In the genomic region with DNA sequence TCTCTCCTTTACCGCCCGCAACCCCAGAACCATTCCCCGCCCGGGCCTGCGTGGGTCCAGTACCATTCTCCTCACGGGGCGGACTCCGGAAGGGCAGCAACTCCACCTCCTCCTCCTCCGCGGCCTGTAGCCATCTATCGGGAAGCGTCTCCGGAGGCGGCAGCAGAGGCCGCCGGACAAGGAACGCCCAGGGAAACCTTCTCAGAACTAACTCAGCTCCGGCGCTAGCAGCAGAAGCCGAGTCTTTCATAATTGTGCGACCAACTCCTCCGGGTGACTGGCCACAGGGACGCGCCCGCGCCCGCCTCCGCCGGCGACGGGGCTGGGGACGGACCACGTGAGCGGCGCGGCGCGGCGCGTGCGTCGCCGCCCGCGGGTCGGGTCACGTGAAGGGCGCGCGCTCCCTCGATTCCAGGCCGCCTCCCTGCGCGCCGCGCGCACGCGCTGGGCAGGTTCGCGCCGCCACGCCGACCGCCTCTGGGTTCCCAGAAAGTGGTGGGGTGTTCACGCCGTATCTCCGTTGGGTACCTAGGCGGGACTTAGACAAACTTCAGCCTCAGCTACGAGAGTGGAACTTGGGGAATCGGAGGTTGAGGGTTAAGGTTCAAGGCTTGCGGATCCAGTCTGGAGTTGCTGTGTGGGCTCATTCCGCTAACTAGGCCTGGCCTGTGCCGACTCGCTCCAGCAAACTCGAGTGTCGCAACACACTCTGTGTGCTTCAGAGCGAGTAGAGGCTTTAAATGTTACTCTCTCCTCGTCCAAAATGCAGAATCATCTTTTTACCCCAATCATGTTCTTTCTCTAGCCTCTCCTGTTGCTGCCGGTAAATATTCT, we compare ENCODE assay signal across 8 cellular contexts. TPM values are rescaled to one million over a fixed set of nuclear protein-coding genes. Genes with fewer than 3 reads are reported as not detected.
DNase-seq lines count a peak whose midpoint lies in the region; ATAC-seq lines count a peak whose summit lies in the region.

A gene with protein sequence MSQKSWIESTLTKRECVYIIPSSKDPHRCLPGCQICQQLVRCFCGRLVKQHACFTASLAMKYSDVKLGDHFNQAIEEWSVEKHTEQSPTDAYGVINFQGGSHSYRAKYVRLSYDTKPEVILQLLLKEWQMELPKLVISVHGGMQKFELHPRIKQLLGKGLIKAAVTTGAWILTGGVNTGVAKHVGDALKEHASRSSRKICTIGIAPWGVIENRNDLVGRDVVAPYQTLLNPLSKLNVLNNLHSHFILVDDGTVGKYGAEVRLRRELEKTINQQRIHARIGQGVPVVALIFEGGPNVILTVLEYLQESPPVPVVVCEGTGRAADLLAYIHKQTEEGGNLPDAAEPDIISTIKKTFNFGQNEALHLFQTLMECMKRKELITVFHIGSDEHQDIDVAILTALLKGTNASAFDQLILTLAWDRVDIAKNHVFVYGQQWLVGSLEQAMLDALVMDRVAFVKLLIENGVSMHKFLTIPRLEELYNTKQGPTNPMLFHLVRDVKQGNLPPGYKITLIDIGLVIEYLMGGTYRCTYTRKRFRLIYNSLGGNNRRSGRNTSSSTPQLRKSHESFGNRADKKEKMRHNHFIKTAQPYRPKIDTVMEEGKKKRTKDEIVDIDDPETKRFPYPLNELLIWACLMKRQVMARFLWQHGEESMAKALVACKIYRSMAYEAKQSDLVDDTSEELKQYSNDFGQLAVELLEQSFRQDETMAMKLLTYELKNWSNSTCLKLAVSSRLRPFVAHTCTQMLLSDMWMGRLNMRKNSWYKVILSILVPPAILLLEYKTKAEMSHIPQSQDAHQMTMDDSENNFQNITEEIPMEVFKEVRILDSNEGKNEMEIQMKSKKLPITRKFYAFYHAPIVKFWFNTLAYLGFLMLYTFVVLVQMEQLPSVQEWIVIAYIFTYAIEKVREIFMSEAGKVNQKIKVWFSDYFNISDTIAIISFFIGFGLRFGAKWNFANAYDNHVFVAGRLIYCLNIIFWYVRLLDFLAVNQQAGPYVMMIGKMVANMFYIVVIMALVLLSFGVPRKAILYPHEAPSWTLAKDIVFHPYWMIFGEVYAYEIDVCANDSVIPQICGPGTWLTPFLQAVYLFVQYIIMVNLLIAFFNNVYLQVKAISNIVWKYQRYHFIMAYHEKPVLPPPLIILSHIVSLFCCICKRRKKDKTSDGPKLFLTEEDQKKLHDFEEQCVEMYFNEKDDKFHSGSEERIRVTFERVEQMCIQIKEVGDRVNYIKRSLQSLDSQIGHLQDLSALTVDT (N-terminal part only) (minus strand): TSS at position 330 of the 834 bp plus-strand sequence. CDS start 264 bp downstream, at position 66.

- CTCF ChIA-PET in naive thymus-derived CD4-positive, alpha-beta T cell (lab: Charles Lee): no interaction called here

- peak within 1 kb of the TSS; percentile 99 for H3K4me3 ChIP-seq in naive thymus-derived CD4-positive, alpha-beta T cell (ENCODE audit: low read length)

- peak; percentile 79 for ATAC-seq in GM21723 (IDR thresholded peaks at IDR 0.05; ENCODE audit: unreplicated experiment)
- peak; percentile 91 for ATAC-seq in naive thymus-derived CD4-positive, alpha-beta T cell
- ATAC-seq in stimulated activated naive B cell treated with anti-CD40 and anti-IgM and Interleukin-4, amounts not matched to agents 10 μg/mL and 1 μg/mL and 100 μg/mL, for 72 hours (replicated peaks): peak; percentile 88 to 90

- H3K4me1 Mint-ChIP-seq in activated T-helper 1 cell treated with anti-CD3 and anti-CD28 coated beads, Interleukin-12 subunit alpha, Interleukin-12 subunit beta, Interleukin-2, Interleukin-4 antibody, amounts not matched to agents 30 ng/mL and 10 ng/mL and 1 ng/mL, durations not matched to agents 14 hours and 24 hours and 36 hours (ENCODE audit: low read depth): peaks cover 47% of the 10 kb centered on the region
- H3K4me1 Mint-ChIP-seq in naive thymus-derived CD4-positive, alpha-beta T cell: peaks cover 42 to 62% (median 51%) of the 10 kb centered on the region in 7 donors
- peaks cover 20 to 54% of the 10 kb centered on the region in 2 donors for H3K4me1 Mint-ChIP-seq in stimulated activated naive B cell treated with anti-CD40 and anti-IgM and Interleukin-4, amounts not matched to agents 10 μg/mL and 1 μg/mL and 100 μg/mL, for 72 hours

- DNase-seq in DMS53 treated with DMSO at 0.1 percent for 48 hours (lab: John Stamatoyannopoulos, UW; ENCODE audit: unreplicated experiment) (peak; percentile 53), KG1 (lab: John Stamatoyannopoulos, UW) (peak; percentile 90), RPMI7951 (ENCODE audit: low read depth) (peak; percentile 89), fibroblast of gingiva (ENCODE audit: low read depth) (peak; percentile 88)
- DNase-seq in activated T-helper 1 cell treated with anti-CD3 and anti-CD28 coated beads, Interleukin-12 subunit alpha, Interleukin-12 subunit beta, Interleukin-2, Interleukin-4 antibody, amounts not matched to agents 30 ng/mL and 10 ng/mL and 1 ng/mL, durations not matched to agents 14 hours and 24 hours and 36 hours (ENCODE audit: low spot score): peak; percentile 86
- DNase-seq in naive thymus-derived CD4-positive, alpha-beta T cell: peak; percentile 83 to 93 (median 90)
- DNase-seq in stimulated activated naive B cell treated with anti-CD40 and anti-IgM and Interleukin-4, amounts not matched to agents 10 μg/mL and 1 μg/mL and 100 μg/mL, for 72 hours: peak; percentile 89

- peaks cover 16 to 26% of the 10 kb centered on the region in 2 donors for H3K4me1 ChIP-seq in naive thymus-derived CD4-positive, alpha-beta T cell (ENCODE audit: control insufficient read depth in 2 of 2, insufficient read depth in 2 of 2, low read length in 2 of 2)

- peaks cover 23% of the 10 kb centered on the region for H3K36me3 Mint-ChIP-seq in activated T-helper 1 cell treated with anti-CD3 and anti-CD28 coated beads, Interleukin-12 subunit alpha, Interleukin-12 subunit beta, Interleukin-2, Interleukin-4 antibody, amounts not matched to agents 30 ng/mL and 10 ng/mL and 1 ng/mL, durations not matched to agents 14 hours and 24 hours and 36 hours (ENCODE audit: low read depth)
- peaks cover 0 to 20% (median 6%) of the 10 kb centered on the region in 5 donors for H3K36me3 Mint-ChIP-seq in naive thymus-derived CD4-positive, alpha-beta T cell
- H3K36me3 Mint-ChIP-seq in stimulated activated naive B cell treated with anti-CD40 and anti-IgM and Interleukin-4, amounts not matched to agents 10 μg/mL and 1 μg/mL and 100 μg/mL, for 72 hours: peaks cover 31 to 36% of the 10 kb centered on the region in 2 donors

- peak within 1 kb of the TSS; percentile 93 for H3K27ac ChIP-seq in naive thymus-derived CD4-positive, alpha-beta T cell (ENCODE audit: low read depth, low read length)

- POLR2A ChIA-PET in naive thymus-derived CD4-positive, alpha-beta T cell (lab: Charles Lee): interaction anchor here (0.8 to 3.1 kb wide), 10 partner anchors 10 to 332 kb away, joined by 3 to 9 read pairs (median 4); a partner anchor contains a TSS

- no peaks in the 10 kb centered on the region for H3K27me3 ChIP-seq in naive thymus-derived CD4-positive, alpha-beta T cell (ENCODE audit: control insufficient read depth in 2 of 2, insufficient read depth in 2 of 2, low read length in 2 of 2)

- H3K27ac Mint-ChIP-seq in activated T-helper 1 cell treated with anti-CD3 and anti-CD28 coated beads, Interleukin-12 subunit alpha, Interleukin-12 subunit beta, Interleukin-2, Interleukin-4 antibody, amounts not matched to agents 30 ng/mL and 10 ng/mL and 1 ng/mL, durations not matched to agents 14 hours and 24 hours and 36 hours: peak within 1 kb of the TSS; percentile 98
- H3K27ac Mint-ChIP-seq in naive thymus-derived CD4-positive, alpha-beta T cell: peak within 1 kb of the TSS; percentile 91 to 99 (median 97)
- H3K27ac Mint-ChIP-seq in stimulated activated naive B cell treated with anti-CD40 and anti-IgM and Interleukin-4, amounts not matched to agents 10 μg/mL and 1 μg/mL and 100 μg/mL, for 72 hours: peak within 1 kb of the TSS; percentile 100

- no peaks in the 10 kb centered on the region for H3K9me3 Mint-ChIP-seq in activated T-helper 1 cell treated with anti-CD3 and anti-CD28 coated beads, Interleukin-12 subunit alpha, Interleukin-12 subunit beta, Interleukin-2, Interleukin-4 antibody, amounts not matched to agents 30 ng/mL and 10 ng/mL and 1 ng/mL, durations not matched to agents 14 hours and 24 hours and 36 hours
- H3K9me3 Mint-ChIP-seq in naive thymus-derived CD4-positive, alpha-beta T cell: peaks cover 0 to 4% (median 0%) of the 10 kb centered on the region in 11 donors
- H3K9me3 Mint-ChIP-seq in stimulated activated naive B cell treated with anti-CD40 and anti-IgM and Interleukin-4, amounts not matched to agents 10 μg/mL and 1 μg/mL and 100 μg/mL, for 72 hours: no peaks in the 10 kb centered on the region

- intact Hi-C loops in activated T-helper 1 cell treated with anti-CD3 and anti-CD28 coated beads, Interleukin-12 subunit alpha, Interleukin-12 subunit beta, Interleukin-2, Interleukin-4 antibody, amounts not matched to agents 30 ng/mL and 10 ng/mL and 1 ng/mL, durations not matched to agents 14 hours and 24 hours and 36 hours (cut with micrococcal nuclease): loop anchor here (1.0 to 5.0 kb wide), 8 partner anchors 11 to 1064 kb away; a partner anchor contains a TSS
- intact Hi-C loops in naive thymus-derived CD4-positive, alpha-beta T cell (cut with micrococcal nuclease): loop anchor here (1.0 to 10.0 kb wide), 12 partner anchors 11 to 1874 kb away; a partner anchor contains a TSS

- peaks cover 0 to 4% (median 0%) of the 10 kb centered on the region in 3 experiments for H3K36me3 ChIP-seq in naive thymus-derived CD4-positive, alpha-beta T cell (ENCODE audit: control insufficient read depth in 2 of 3, insufficient read depth in 3 of 3, low read length in 3 of 3)

- H3K9me3 ChIP-seq in naive thymus-derived CD4-positive, alpha-beta T cell (ENCODE audit: control insufficient read depth in 2 of 3, low read length in 3 of 3): no peaks in the 10 kb centered on the region

- peak within 1 kb of the TSS; percentile 97 for H3K4me3 Mint-ChIP-seq in activated T-helper 1 cell treated with anti-CD3 and anti-CD28 coated beads, Interleukin-12 subunit alpha, Interleukin-12 subunit beta, Interleukin-2, Interleukin-4 antibody, amounts not matched to agents 30 ng/mL and 10 ng/mL and 1 ng/mL, durations not matched to agents 14 hours and 24 hours and 36 hours
- peak within 1 kb of the TSS; percentile 86 to 100 (median 97) for H3K4me3 Mint-ChIP-seq in naive thymus-derived CD4-positive, alpha-beta T cell
- peak within 1 kb of the TSS; percentile 99 to 100 for H3K4me3 Mint-ChIP-seq in stimulated activated naive B cell treated with anti-CD40 and anti-IgM and Interleukin-4, amounts not matched to agents 10 μg/mL and 1 μg/mL and 100 μg/mL, for 72 hours

- no peaks in the 10 kb centered on the region for H3K27me3 Mint-ChIP-seq in activated T-helper 1 cell treated with anti-CD3 and anti-CD28 coated beads, Interleukin-12 subunit alpha, Interleukin-12 subunit beta, Interleukin-2, Interleukin-4 antibody, amounts not matched to agents 30 ng/mL and 10 ng/mL and 1 ng/mL, durations not matched to agents 14 hours and 24 hours and 36 hours (ENCODE audit: insufficient read depth)
- no peaks in the 10 kb centered on the region for H3K27me3 Mint-ChIP-seq in naive thymus-derived CD4-positive, alpha-beta T cell
- H3K27me3 Mint-ChIP-seq in stimulated activated naive B cell treated with anti-CD40 and anti-IgM and Interleukin-4, amounts not matched to agents 10 μg/mL and 1 μg/mL and 100 μg/mL, for 72 hours: no peaks in the 10 kb centered on the region

RNA-seq across cellular contexts. Expression of the gene that starts here (rescaled TPM):
- total RNA-seq in RPMI7951 (2014; rRNA removed; shearing (Covaris generic)): 31.8 and 36.4 TPM in 2 replicates
- total RNA-seq in activated T-helper 1 cell treated with anti-CD3 and anti-CD28 coated beads, Interleukin-12 subunit alpha, Interleukin-12 subunit beta, Interleukin-2, Interleukin-4 antibody, amounts not matched to agents 30 ng/mL and 10 ng/mL and 1 ng/mL, durations not matched to agents 14 hours and 24 hours and 36 hours: 42.4 and 43.6 TPM in 2 replicates
- 10 to 100 TPM; 36.1 to 62.3 (median 45.2) TPM for total RNA-seq in naive thymus-derived CD4-positive, alpha-beta T cell
- polyA plus RNA-seq in naive thymus-derived CD4-positive, alpha-beta T cell: 10 to 100 TPM; 14.3 to 15.5 TPM

Comparison
In these comparisons a context has a peak if more than half of its experiments do, and no peak if none do; other contexts are left out.
1. Peak in every context shown above with its lines: DNase-seq, ATAC-seq, H3K4me3 ChIP-seq and H3K27ac ChIP-seq.